8 cellular contexts compared by ENCODE assay signal in genomic region chr3:12483364-12483763, GRCh38. TPM values are rescaled to one million over a fixed set of nuclear protein-coding genes. Genes with fewer than 3 reads are reported as not detected.
DNase-seq lines count a peak whose midpoint lies in the region; ATAC-seq and TF ChIP-seq lines count a peak whose summit lies in the region.

No MANE protein-coding gene starts in this region.

- CTCF ChIA-PET in activated B cell treated with CpG ODN at 0.5 μM for 24 hours (lab: Charles Lee) = interaction anchor here (1.4 to 2.2 kb wide), 2 partner anchors 181 to 348 kb away, joined by 4 to 9 read pairs; partner anchors contain the start of gene RAF1

- ATAC-seq in activated B cell treated with CpG ODN at 0.5 μM for 24 hours (ENCODE audit: low read depth) = no peak

- H3K9me3 Mint-ChIP-seq in activated naive CD4-positive, alpha-beta T cell treated with anti-CD3 and anti-CD28 coated beads, Interleukin-2, amount 50 U/mL, for 24 hours = no peaks in the 10 kb centered on the region
- no peaks in the 10 kb centered on the region for H3K9me3 Mint-ChIP-seq in activated B cell treated with CpG ODN at 0.5 μM for 24 hours

- H3K27me3 Mint-ChIP-seq in activated naive CD4-positive, alpha-beta T cell treated with anti-CD3 and anti-CD28 coated beads, Interleukin-2, amount 50 U/mL, for 24 hours = no peaks in the 10 kb centered on the region
- no peaks in the 10 kb centered on the region for H3K27me3 Mint-ChIP-seq in activated B cell treated with CpG ODN at 0.5 μM for 24 hours

- H3K27ac Mint-ChIP-seq in activated naive CD4-positive, alpha-beta T cell treated with anti-CD3 and anti-CD28 coated beads, Interleukin-2, amount 50 U/mL, for 24 hours = peak overlapping the region; percentile 99
- H3K27ac Mint-ChIP-seq in activated B cell treated with CpG ODN at 0.5 μM for 24 hours = peak overlapping the region; percentile 92

- no peak overlapping the region for H3K27ac ChIP-seq in iPS-20b (ENCODE audit: low read length)
- peak overlapping the region; percentile 48 for H3K27ac ChIP-seq in thymus (ENCODE audit: low read depth)

- peaks cover 13% of the 10 kb centered on the region; the same call in 1 of the 2 replicates for H3K36me3 ChIP-seq in iPS-20b (ENCODE audit: insufficient read depth, low read depth, low read length)
- H3K36me3 ChIP-seq in thymus (ENCODE audit: control insufficient read depth, insufficient read depth) = no peaks in the 10 kb centered on the region

- in situ Hi-C loops in G401 (cut with HindIII; ENCODE audit: low sequenced_read_pairs) = no loop called here

- TF ChIP-seq CTCF in activated B cell treated with CpG ODN at 0.5 μM for 24 hours (IDR thresholded peaks at IDR 0.05) = no peak

- H3K4me1 Mint-ChIP-seq in activated naive CD4-positive, alpha-beta T cell treated with anti-CD3 and anti-CD28 coated beads, Interleukin-2, amount 50 U/mL, for 24 hours = peaks cover 40% of the 10 kb centered on the region
- H3K4me1 Mint-ChIP-seq in activated B cell treated with CpG ODN at 0.5 μM for 24 hours = peaks cover 26% of the 10 kb centered on the region

- peak overlapping the region; percentile 99 for H3K4me3 Mint-ChIP-seq in activated naive CD4-positive, alpha-beta T cell treated with anti-CD3 and anti-CD28 coated beads, Interleukin-2, amount 50 U/mL, for 24 hours
- peak overlapping the region; percentile 96 for H3K4me3 Mint-ChIP-seq in activated B cell treated with CpG ODN at 0.5 μM for 24 hours

- peak overlapping the region; percentile 82; the same call in 1 of the 2 replicates for H3K9ac ChIP-seq in iPS-20b (ENCODE audit: low read depth, low read length)

- no peak for DNase-seq in activated naive CD4-positive, alpha-beta T cell treated with anti-CD3 and anti-CD28 coated beads, Interleukin-2, amount 50 U/mL, for 16 hours
- no peak for DNase-seq in activated B cell treated with CpG ODN at 0.5 μM for 24 hours
- no peak for DNase-seq in G401 (ENCODE audit: low spot score)
- no peak for DNase-seq in activated gamma-delta T cell treated with Interleukin-2 at 50 U/mL for 16 hours
- DNase-seq in H4 (ENCODE audit: low spot score) = no peak

- POLR2A ChIA-PET in activated B cell treated with CpG ODN at 0.5 μM for 24 hours (lab: Charles Lee) = interaction anchor here (0.5 to 1.2 kb wide), 2 partner anchors 12 to 63 kb away, joined by 3 read pairs; no protein-coding TSS in a partner anchor

- peaks cover 7% of the 10 kb centered on the region for H3K36me3 Mint-ChIP-seq in activated naive CD4-positive, alpha-beta T cell treated with anti-CD3 and anti-CD28 coated beads, Interleukin-2, amount 50 U/mL, for 24 hours
- peaks cover 6% of the 10 kb centered on the region for H3K36me3 Mint-ChIP-seq in activated B cell treated with CpG ODN at 0.5 μM for 24 hours (ENCODE audit: low read depth)

- H3K9me3 ChIP-seq in iPS-20b (ENCODE audit: insufficient read depth, low read depth, low read length) (no peaks in the 10 kb centered on the region), thymus (ENCODE audit: control insufficient read depth) (no peaks in the 10 kb centered on the region)

- intact Hi-C loops in activated B cell treated with CpG ODN at 0.5 μM for 24 hours (cut with micrococcal nuclease) = loop anchor here (5.0 to 10.0 kb wide), 4 partner anchors 331 to 1694 kb away; partner anchors contain the start of genes HDAC11, LSM3 and XPC

- H3K27me3 ChIP-seq in iPS-20b (ENCODE audit: insufficient read depth, low read length) = no peaks in the 10 kb centered on the region
- no peaks in the 10 kb centered on the region for H3K27me3 ChIP-seq in thymus (ENCODE audit: control insufficient read depth, insufficient read depth)

- H3K4me3 ChIP-seq in iPS-20b (ENCODE audit: low read length) (peak overlapping the region; percentile 75), thymus (ENCODE audit: low read length) (no peak overlapping the region)

- H3K4me1 ChIP-seq in iPS-20b (ENCODE audit: insufficient read depth, low read length) = peaks cover 3% of the 10 kb centered on the region
- peaks cover 19% of the 10 kb centered on the region for H3K4me1 ChIP-seq in thymus (ENCODE audit: control insufficient read depth, insufficient read depth, low read length)

- WGBS in thymus = 78% methylated on average over 2 of the region's 2 CpGs

RNA-seq across cellular contexts. Expression of gene TSEN2, which starts 0.9 kb away (rescaled TPM):
- total RNA-seq in activated B cell treated with CpG ODN at 0.5 μM for 24 hours = 15.9 and 17.4 TPM in 2 replicates
- 18.6 TPM for polyA plus RNA-seq in thymus
- total RNA-seq in G401 (2014; rRNA removed; shearing (Covaris generic)) = 21.4 and 32.0 TPM in 2 replicates
- 11.9 and 13.7 TPM in 2 replicates for total RNA-seq in H4 (2014; rRNA removed; shearing (Covaris generic))
